ENCODE assay signal across 9 cellular contexts in the genomic region with DNA sequence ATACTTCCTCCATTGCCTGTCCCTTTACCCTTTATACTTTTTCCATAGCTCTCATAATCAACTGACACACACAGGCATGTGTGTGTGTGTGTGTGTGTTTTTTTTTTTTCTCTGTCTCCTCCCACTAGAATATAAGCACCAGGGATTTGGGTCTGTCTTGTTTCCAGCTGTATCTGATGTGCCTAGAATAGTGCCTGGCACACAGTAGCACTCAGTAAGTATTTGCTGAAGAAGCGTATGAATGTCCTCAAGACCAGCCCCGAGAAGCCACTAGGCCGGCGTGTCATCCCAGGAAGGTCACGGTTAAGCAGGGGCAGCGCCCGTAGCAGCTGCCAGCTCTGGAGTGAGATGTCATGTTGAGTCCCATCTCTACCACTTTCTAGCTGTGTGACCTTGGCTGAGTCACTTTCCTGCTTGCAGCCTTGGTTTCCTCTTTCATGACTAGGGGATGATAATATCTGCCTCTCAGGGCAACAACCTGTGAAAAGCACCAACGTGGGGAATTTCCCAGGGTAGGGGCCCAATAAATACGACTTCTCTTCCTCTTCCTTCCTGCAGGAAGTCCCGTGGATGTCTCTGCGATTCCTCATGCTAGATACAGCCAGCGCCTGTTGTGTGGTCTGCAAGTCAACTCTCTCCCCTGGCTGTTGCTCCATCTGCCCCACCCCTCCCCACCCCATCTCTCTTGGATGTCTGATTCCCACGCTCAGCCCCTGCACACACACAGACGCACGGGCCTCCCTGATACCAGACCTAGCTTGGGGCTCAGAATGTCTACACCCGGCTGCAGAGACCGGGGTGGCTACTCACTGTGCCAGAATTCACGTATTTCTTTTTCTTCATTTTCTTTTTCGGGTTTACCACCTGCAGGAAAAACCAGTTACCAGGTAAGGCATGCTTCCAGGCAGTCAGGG. TPM values are rescaled to one million over a fixed set of nuclear protein-coding genes. Genes with fewer than 3 reads are reported as not detected.
A peak's percentile ranks its signal among the peaks of the same experiment; 100 is the strongest.
DNase-seq lines count a peak whose midpoint lies in the region; ATAC-seq and TF ChIP-seq lines count a peak whose summit lies in the region.
"Had no signal": no experiment of that assay in that cellular context is flagged by ENCODE, and none has a peak within 500 bp of the region (broad histone marks: within the 10 kb centered on the region; RNA-seq: fewer than 3 reads in every experiment).

No MANE protein-coding gene starts in this region.

- ATAC-seq in GM21390 (IDR thresholded peaks at IDR 0.05; ENCODE audit: unreplicated experiment), result peak; percentile 42
- peak; percentile 94 for ATAC-seq in activated T-cell treated with anti-CD3 and anti-CD28 coated beads, Interleukin-2, amount 50 U/mL, for 4 hours
- ATAC-seq in memory B cell (ENCODE audit: low read depth), result peak; percentile 58
- no peak for ATAC-seq in WTC11

- peak; percentile 58 for DNase-seq in activated T-cell treated with anti-CD3 and anti-CD28 coated beads, Interleukin-2, amount 50 U/mL, for 4 hours
- peak; percentile 57 to 73 for DNase-seq in memory B cell (ENCODE audit: low spot score in 2 of 2)
- no peak for DNase-seq in WTC11 (ENCODE audit: low spot score)
- no peak for DNase-seq in HAP-1 (ENCODE audit: low spot score in 2 of 2)
- DNase-seq in AG08396 (ENCODE audit: low spot score), result no peak
- DNase-seq in nephron progenitor cell, result no peak

- H3K27ac Mint-ChIP-seq in memory B cell (peak overlapping the region; percentile 96), WTC11 (no peak overlapping the region), nephron progenitor cell (no peak overlapping the region)

- no peaks in the 10 kb centered on the region for H4K20me1 ChIP-seq in OCI-LY1 (ENCODE audit: insufficient read depth, low read length)

- H3K9me2 ChIP-seq in OCI-LY1 (ENCODE audit: low read depth, low read length), result no peaks in the 10 kb centered on the region

- in situ Hi-C loops in HAP-1 (cut with MboI; ENCODE audit: low sequenced_read_pairs), result loop anchor here (10.0 kb wide), 1 partner anchor 131 kb away; no protein-coding TSS in a partner anchor

- H3F3A ChIP-seq in OCI-LY1 (ENCODE audit: insufficient read depth, low read length), result no peaks in the 10 kb centered on the region; the same call in 1 of the 2 replicates

- H3K4me1 ChIP-seq in OCI-LY1 (ENCODE audit: insufficient read depth, low read length, severe bottlenecking) (peaks cover 82% of the 10 kb centered on the region), HAP-1 (no peaks in the 10 kb centered on the region)

- H3K36me3 ChIP-seq in OCI-LY1 (ENCODE audit: insufficient read depth, low read length) (peaks cover 36% of the 10 kb centered on the region), HAP-1 (replicated peaks) (no peaks in the 10 kb centered on the region)

- H2AFZ ChIP-seq in OCI-LY1 (ENCODE audit: low read length), result no peak overlapping the region

- H3K9ac ChIP-seq in OCI-LY1 (ENCODE audit: low read length), result peak overlapping the region; percentile 71

- H3K79me2 ChIP-seq in OCI-LY1 (ENCODE audit: insufficient read depth, low read length), result no peaks in the 10 kb centered on the region

- H3K27me3 Mint-ChIP-seq in activated T-cell treated with anti-CD3 and anti-CD28 coated beads, Interleukin-2, amount 50 U/mL, for 4 hours (ENCODE audit: low read depth), result no peaks in the 10 kb centered on the region
- H3K27me3 Mint-ChIP-seq in memory B cell (no peaks in the 10 kb centered on the region), WTC11 (ENCODE audit: low read depth) (no peaks in the 10 kb centered on the region), nephron progenitor cell (ENCODE audit: low read depth, poor library complexity) (peaks cover 14% of the 10 kb centered on the region)

- POLR2A ChIA-PET in WTC11 (lab: Charles Lee), result interaction anchor here (0.6 kb wide), 1 partner anchor 65 kb away, joined by 4 read pairs; no protein-coding TSS in a partner anchor

- H3K27me3 ChIP-seq in OCI-LY1 (ENCODE audit: insufficient read depth, low read length) (no peaks in the 10 kb centered on the region), HAP-1 (ENCODE audit: low read depth) (no peaks in the 10 kb centered on the region)

- H3K4me3 ChIP-seq in OCI-LY1 (ENCODE audit: low read depth, low read length, poor library complexity, severe bottlenecking) (peak overlapping the region; percentile 62), HAP-1 (no peak overlapping the region)

- H3K36me3 Mint-ChIP-seq in activated T-cell treated with anti-CD3 and anti-CD28 coated beads, Interleukin-2, amount 50 U/mL, for 4 hours (ENCODE audit: insufficient read depth), result no peaks in the 10 kb centered on the region
- H3K36me3 Mint-ChIP-seq in memory B cell (peaks cover 23% of the 10 kb centered on the region), WTC11 (no peaks in the 10 kb centered on the region), nephron progenitor cell (ENCODE audit: low read depth) (no peaks in the 10 kb centered on the region)

- peak overlapping the region; percentile 72 for H3K4me3 Mint-ChIP-seq in activated T-cell treated with anti-CD3 and anti-CD28 coated beads, Interleukin-2, amount 50 U/mL, for 4 hours
- peak overlapping the region; percentile 92 for H3K4me3 Mint-ChIP-seq in memory B cell
- no peak overlapping the region for H3K4me3 Mint-ChIP-seq in WTC11
- no peak overlapping the region for H3K4me3 Mint-ChIP-seq in nephron progenitor cell

- TF ChIP-seq CTCF in OCI-LY1 (IDR thresholded peaks at IDR 0.05; ENCODE audit: low read length) (no peak), WTC11 (IDR thresholded peaks at IDR 0.05) (no peak), nephron progenitor cell (IDR thresholded peaks at IDR 0.05) (no peak)

- H3K4me2 ChIP-seq in OCI-LY1 (ENCODE audit: low read length), result peak overlapping the region; percentile 80

- H3K9me3 Mint-ChIP-seq in activated T-cell treated with anti-CD3 and anti-CD28 coated beads, Interleukin-2, amount 50 U/mL, for 4 hours, result no peaks in the 10 kb centered on the region
- H3K9me3 Mint-ChIP-seq in memory B cell, result no peaks in the 10 kb centered on the region
- H3K9me3 Mint-ChIP-seq in WTC11, result no peaks in the 10 kb centered on the region
- peaks cover under 1% of the 10 kb centered on the region for H3K9me3 Mint-ChIP-seq in nephron progenitor cell

- H3K27ac ChIP-seq in OCI-LY1 (ENCODE audit: low read depth, low read length, poor library complexity, severe bottlenecking), result peak overlapping the region; percentile 83
- H3K27ac ChIP-seq: VCaP had no signal

- no peaks in the 10 kb centered on the region for H3K9me3 ChIP-seq in OCI-LY1 (ENCODE audit: low read length)
- no peaks in the 10 kb centered on the region for H3K9me3 ChIP-seq in HAP-1

- CTCF ChIA-PET in WTC11 (lab: Charles Lee), result interaction anchor here (1.3 to 4.6 kb wide), 4 partner anchors 9 to 137 kb away, joined by 3 to 35 read pairs (median 8); no protein-coding TSS in a partner anchor

- H3K4me1 Mint-ChIP-seq in activated T-cell treated with anti-CD3 and anti-CD28 coated beads, Interleukin-2, amount 50 U/mL, for 4 hours (ENCODE audit: low read depth), result peaks cover 70% of the 10 kb centered on the region
- H3K4me1 Mint-ChIP-seq in memory B cell, result peaks cover 58% of the 10 kb centered on the region
- H3K4me1 Mint-ChIP-seq in WTC11, result peaks cover 12% of the 10 kb centered on the region
- peaks cover 74% of the 10 kb centered on the region for H3K4me1 Mint-ChIP-seq in nephron progenitor cell

TF ChIP-seq in WTC11, 78 proteins besides CTCF, POLR2A, EP300 and RAD21:
- TF ChIP-seq FOXK1 (CRISPR knock-in tag; IDR thresholded peaks at IDR 0.05) (no peak), OVOL2 (CRISPR knock-in tag; IDR thresholded peaks at IDR 0.05; ENCODE audit: borderline replicate concordance) (no peak), RORB (CRISPR knock-in tag; IDR thresholded peaks at IDR 0.05) (no peak), NFE2L1 (CRISPR knock-in tag; IDR thresholded peaks at IDR 0.05) (no peak), MXD4 (CRISPR knock-in tag; IDR thresholded peaks at IDR 0.05; ENCODE audit: borderline replicate concordance) (no peak), ZNF232 (CRISPR knock-in tag; IDR thresholded peaks at IDR 0.05) (no peak), IRF2 (CRISPR knock-in tag; IDR thresholded peaks at IDR 0.05; ENCODE audit: borderline replicate concordance, low read depth) (no peak)
- TF ChIP-seq, protein P1, sequence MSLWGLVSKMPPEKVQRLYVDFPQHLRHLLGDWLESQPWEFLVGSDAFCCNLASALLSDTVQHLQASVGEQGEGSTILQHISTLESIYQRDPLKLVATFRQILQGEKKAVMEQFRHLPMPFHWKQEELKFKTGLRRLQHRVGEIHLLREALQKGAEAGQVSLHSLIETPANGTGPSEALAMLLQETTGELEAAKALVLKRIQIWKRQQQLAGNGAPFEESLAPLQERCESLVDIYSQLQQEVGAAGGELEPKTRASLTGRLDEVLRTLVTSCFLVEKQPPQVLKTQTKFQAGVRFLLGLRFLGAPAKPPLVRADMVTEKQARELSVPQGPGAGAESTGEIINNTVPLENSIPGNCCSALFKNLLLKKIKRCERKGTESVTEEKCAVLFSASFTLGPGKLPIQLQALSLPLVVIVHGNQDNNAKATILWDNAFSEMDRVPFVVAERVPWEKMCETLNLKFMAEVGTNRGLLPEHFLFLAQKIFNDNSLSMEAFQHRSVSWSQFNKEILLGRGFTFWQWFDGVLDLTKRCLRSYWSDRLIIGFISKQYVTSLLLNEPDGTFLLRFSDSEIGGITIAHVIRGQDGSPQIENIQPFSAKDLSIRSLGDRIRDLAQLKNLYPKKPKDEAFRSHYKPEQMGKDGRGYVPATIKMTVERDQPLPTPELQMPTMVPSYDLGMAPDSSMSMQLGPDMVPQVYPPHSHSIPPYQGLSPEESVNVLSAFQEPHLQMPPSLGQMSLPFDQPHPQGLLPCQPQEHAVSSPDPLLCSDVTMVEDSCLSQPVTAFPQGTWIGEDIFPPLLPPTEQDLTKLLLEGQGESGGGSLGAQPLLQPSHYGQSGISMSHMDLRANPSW (CRISPR knock-in tag; conservative IDR thresholded peaks at IDR 0.05; ENCODE audit: low read depth), result no peak
- TF ChIP-seq, protein P2, sequence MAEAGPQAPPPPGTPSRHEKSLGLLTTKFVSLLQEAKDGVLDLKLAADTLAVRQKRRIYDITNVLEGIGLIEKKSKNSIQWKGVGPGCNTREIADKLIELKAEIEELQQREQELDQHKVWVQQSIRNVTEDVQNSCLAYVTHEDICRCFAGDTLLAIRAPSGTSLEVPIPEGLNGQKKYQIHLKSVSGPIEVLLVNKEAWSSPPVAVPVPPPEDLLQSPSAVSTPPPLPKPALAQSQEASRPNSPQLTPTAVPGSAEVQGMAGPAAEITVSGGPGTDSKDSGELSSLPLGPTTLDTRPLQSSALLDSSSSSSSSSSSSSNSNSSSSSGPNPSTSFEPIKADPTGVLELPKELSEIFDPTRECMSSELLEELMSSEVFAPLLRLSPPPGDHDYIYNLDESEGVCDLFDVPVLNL (CRISPR knock-in tag; IDR thresholded peaks at IDR 0.05; ENCODE audit: borderline replicate concordance, low read depth), result no peak

RNA-seq across cellular contexts. Expression of a gene that starts 58.1 kb away (rescaled TPM):
- under 1 TPM in 2 of 3 donors, not detected in 1; 0.05 TPM for total RNA-seq in activated T-cell treated with anti-CD3 and anti-CD28 coated beads, Interleukin-2, amount 50 U/mL, for 4 hours
- total RNA-seq in WTC11 (2021), result 0.07 to 0.11 TPM in 2 of 3 replicates, not detected in the other

Comparison
In these comparisons a context has a peak if more than half of its experiments do, and no peak if none do; other contexts are left out.
1. DNase-seq: peak in activated T-cell treated with anti-CD3 and anti-CD28 coated beads, Interleukin-2, amount 50 U/mL, for 4 hours (single experiment) and memory B cell (2 of 2); none in WTC11 (single experiment), HAP-1 (0 of 2), AG08396 (single experiment) and nephron progenitor cell (single experiment).
2. H3K4me3 Mint-ChIP-seq: peak in activated T-cell treated with anti-CD3 and anti-CD28 coated beads, Interleukin-2, amount 50 U/mL, for 4 hours (single experiment) and memory B cell (single experiment); none in WTC11 (single experiment) and nephron progenitor cell (single experiment).